ENCODE assay signal across 10 cellular contexts in the genomic region with DNA sequence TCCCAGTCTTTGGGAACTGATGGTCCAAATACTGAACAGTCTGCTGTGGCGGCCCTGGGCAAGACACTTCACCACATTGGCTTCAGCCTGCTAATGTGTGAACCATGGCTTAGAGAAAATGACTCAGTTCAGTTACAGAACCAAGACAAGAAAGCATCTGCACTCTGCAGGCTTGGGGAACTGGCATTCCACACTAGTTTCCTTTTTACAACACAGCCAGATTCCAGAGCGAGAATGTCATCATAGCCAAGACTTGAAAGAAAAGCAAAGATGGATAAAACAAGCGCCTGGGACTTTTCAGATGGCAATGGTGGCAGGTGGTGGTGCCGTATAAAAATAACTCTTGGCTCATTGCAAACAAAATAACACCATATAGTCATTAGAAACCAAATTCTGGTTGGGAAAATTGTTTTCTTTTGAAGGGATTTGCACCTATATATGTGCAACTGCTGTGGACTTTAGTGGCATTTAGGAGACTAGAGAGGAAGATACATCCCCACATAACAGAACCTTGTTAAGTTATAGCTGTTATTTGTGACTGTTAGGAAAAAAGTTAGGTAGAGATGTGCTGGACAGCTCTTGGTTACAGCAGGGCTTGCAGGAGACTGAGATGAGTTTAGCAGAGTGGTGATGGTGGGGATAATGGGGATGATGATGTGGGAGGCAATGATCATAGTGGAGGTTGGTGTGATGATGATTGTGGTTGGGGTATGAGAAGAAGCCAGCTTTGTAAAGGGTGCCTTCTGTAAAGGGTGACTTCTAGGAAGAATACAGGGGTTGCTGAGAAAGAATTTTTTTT.
DNase-seq lines count a peak whose midpoint lies in the region; ATAC-seq, FAIRE-seq and TF ChIP-seq lines count a peak whose summit lies in the region.
"Had no signal": no experiment of that assay in that cellular context is flagged by ENCODE, and none has a peak within 500 bp of the region (broad histone marks: within the 10 kb centered on the region; RNA-seq: fewer than 3 reads in every experiment).

No MANE protein-coding gene starts in this region.

- BruUV-seq in A673 (replicated peaks; lab: Mats Ljungman, UMichigan) = no TSS peak

- no peak for TF ChIP-seq CTCF in A673 (conservative IDR thresholded peaks at IDR 0.05; ENCODE audit: low read depth, low read length)
- no peak for TF ChIP-seq CTCF in endothelial cell (IDR thresholded peaks at IDR 0.05; ENCODE audit: unreplicated experiment)

- no peak overlapping the region for H3K4me3 ChIP-seq in A673 (ENCODE audit: low read depth, low read length, poor library complexity, severe bottlenecking)

- H3K27me3 ChIP-seq in A673 (replicated peaks; ENCODE audit: insufficient read depth, low read depth, low read length, poor library complexity) = no peaks in the 10 kb centered on the region

- H3K36me3 Mint-ChIP-seq in endothelial cell (ENCODE audit: low read depth, unreplicated experiment) = no peaks in the 10 kb centered on the region
- no peaks in the 10 kb centered on the region for H3K36me3 Mint-ChIP-seq in immature natural killer cell

- peak; percentile 83 for FAIRE-seq in HTR-8/SVneo (lab: Jason Lieb, UNC)

- H3K4me1 ChIP-seq in A673 (ENCODE audit: insufficient read depth, low read length, poor library complexity, severe bottlenecking) = no peaks in the 10 kb centered on the region

- H3K27me3 Mint-ChIP-seq in endothelial cell (ENCODE audit: unreplicated experiment) (peaks cover 3% of the 10 kb centered on the region), immature natural killer cell (ENCODE audit: low read depth in 3 of 3) (peaks cover 0 to 6% (median 2%) of the 10 kb centered on the region in 3 donors)

- H3K27ac Mint-ChIP-seq in endothelial cell (ENCODE audit: unreplicated experiment) (peak overlapping the region; percentile 45), immature natural killer cell (no peak overlapping the region)

- no peak for ATAC-seq in GM19455 (IDR thresholded peaks at IDR 0.05; ENCODE audit: unreplicated experiment)

- peaks cover 17% of the 10 kb centered on the region for H3K4me1 Mint-ChIP-seq in endothelial cell (ENCODE audit: unreplicated experiment)
- no peaks in the 10 kb centered on the region for H3K4me1 Mint-ChIP-seq in immature natural killer cell

- DNase-seq in A673 (ENCODE audit: low spot score) (peak; percentile 8), HTR-8/SVneo (ENCODE audit: insufficient read length, low spot score) (peak; percentile 73), endothelial cell (ENCODE audit: low spot score) (no peak), mucosa of gallbladder (ENCODE audit: low spot score) (peak; percentile 44), T-helper 9 cell (no peak), immature natural killer cell (no peak), HEK293T (ENCODE audit: extremely low spot score) (no peak)
- DNase-seq: naive B cell, NCI-H510A treated with DMSO at 0.1 percent for 48 hours had no signal

- H3K9me3 Mint-ChIP-seq in endothelial cell (ENCODE audit: unreplicated experiment) (no peaks in the 10 kb centered on the region), immature natural killer cell (no peaks in the 10 kb centered on the region)
- H3K9me3 Mint-ChIP-seq: naive B cell had no signal

- H3K9me3 ChIP-seq in A673 (ENCODE audit: low read depth, low read length, poor library complexity, severe bottlenecking) = no peaks in the 10 kb centered on the region

- intact Hi-C loops in A673 (cut with micrococcal nuclease; ENCODE audit: unreplicated experiment) = no loop called here

- CTCF ChIA-PET in A673 (lab: Charles Lee) (no interaction called here), HEK293T (lab: Yijun Ruan, JAX) (interaction anchor here (0.7 kb wide), 1 partner anchor 276 kb away, joined by 3 read pairs; no protein-coding TSS in a partner anchor)

- H3K27ac ChIP-seq in A673 (ENCODE audit: low read depth, low read length, poor library complexity, severe bottlenecking) = no peak overlapping the region

- no peaks in the 10 kb centered on the region for H3K36me3 ChIP-seq in A673 (ENCODE audit: insufficient read depth, low read length, poor library complexity, severe bottlenecking)

- no peak overlapping the region for H3K4me3 Mint-ChIP-seq in endothelial cell (ENCODE audit: unreplicated experiment)
- no peak overlapping the region for H3K4me3 Mint-ChIP-seq in immature natural killer cell
- H3K4me3 Mint-ChIP-seq: naive B cell had no signal

- POLR2A ChIA-PET in A673 (lab: Charles Lee; ENCODE audit: low non-redundant PET) = no interaction called here
- POLR2A ChIA-PET in HEK293T (lab: Yijun Ruan, JAX) = no interaction called here

TF ChIP-seq in HEK293T, 16 proteins besides CTCF, POLR2A, EP300 and RAD21:
- TF ChIP-seq BHLHE40 (IDR thresholded peaks at IDR 0.05; ENCODE audit: borderline replicate concordance) (no peak), LEF1 (IDR thresholded peaks at IDR 0.05; ENCODE audit: borderline replicate concordance) (no peak), HDGF (IDR thresholded peaks at IDR 0.05; ENCODE audit: borderline replicate concordance) (no peak), FOXM1 (IDR thresholded peaks at IDR 0.05; ENCODE audit: borderline replicate concordance) (no peak), NFRKB (IDR thresholded peaks at IDR 0.05) (no peak), SUZ12 (IDR thresholded peaks at IDR 0.05) (no peak), ZNF384 (IDR thresholded peaks at IDR 0.05) (no peak), ARNT (IDR thresholded peaks at IDR 0.05) (no peak), FOXK2 (IDR thresholded peaks at IDR 0.05) (no peak), L3MBTL2 (conservative IDR thresholded peaks at IDR 0.05) (no peak), CTBP1 (IDR thresholded peaks at IDR 0.05; ENCODE audit: borderline replicate concordance) (no peak)

Comparison
In these comparisons a context has a peak if more than half of its experiments do, and no peak if none do; other contexts are left out.
1. DNase-seq: peak in A673 (single experiment), HTR-8/SVneo (single experiment) and mucosa of gallbladder (single experiment); none in endothelial cell (single experiment), T-helper 9 cell (single experiment), immature natural killer cell (0 of 3) and HEK293T (single experiment).